Comparison of ENCODE assay signal across 25 cellular contexts in the genomic region with DNA sequence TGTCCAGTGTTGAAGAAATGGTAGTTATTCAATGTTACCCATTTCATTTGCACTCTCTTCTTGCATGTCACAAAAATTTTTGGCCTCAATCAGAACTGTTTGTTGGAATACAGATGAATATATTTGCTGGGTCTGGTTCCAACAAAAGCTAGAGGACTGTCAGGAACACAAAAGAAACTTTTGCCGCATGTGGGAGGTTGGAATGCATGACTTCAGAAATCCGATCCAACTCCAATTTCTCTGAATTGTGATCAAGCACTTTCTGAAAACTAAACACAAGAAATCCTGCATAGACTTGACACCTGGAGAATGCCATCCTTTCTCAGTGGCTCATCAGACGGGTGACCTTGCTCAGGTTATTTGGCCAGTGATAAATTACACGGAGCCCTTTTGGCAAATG.
"Had no signal": no experiment of that assay in that cellular context is flagged by ENCODE, and none has a peak within 500 bp of the region (broad histone marks: within the 10 kb centered on the region; RNA-seq: fewer than 3 reads in every experiment).

No MANE protein-coding gene starts in this region.

- H3K9me3 ChIP-seq: colonic mucosa, lower lobe of right lung, mucosa of descending colon had no signal

- H3K27me3 ChIP-seq: colonic mucosa had no signal

- ATAC-seq: left cardiac atrium, lower lobe of right lung, mucosa of descending colon, sciatic nerve had no signal

- H3K4me3 ChIP-seq: colonic mucosa, lower lobe of right lung, mucosa of descending colon, SK-N-MC, smooth muscle cell had no signal

- H3K4me2 ChIP-seq: smooth muscle cell had no signal

- DNase-seq: activated CD4-positive, alpha-beta memory T cell treated with anti-CD3 and anti-CD28 coated beads for 36 hours; activated CD4-positive, alpha-beta T cell treated with anti-CD3 and anti-CD28 coated beads, Interleukin-2, amount 10 ng/mL, durations not matched to agents 24 days and 14 days; activated CD4-positive, CD25-positive, alpha-beta regulatory T cell treated with anti-CD3 and anti-CD28 coated beads, Interleukin-2, amount 50 U/mL, for 72 hours; activated CD8-positive, alpha-beta memory T cell treated with anti-CD3 and anti-CD28 coated beads, Interleukin-2, amount 50 U/mL, for 4 hours; activated effector memory CD4-positive, alpha-beta T cell treated with anti-CD3 and anti-CD28 coated beads, Interleukin-2, amount 50 U/mL, for 16 hours; activated naive CD4-positive, alpha-beta T cell treated with anti-CD3 and anti-CD28 coated beads for 36 hours; activated naive CD8-positive, alpha-beta T cell treated with anti-CD3 and anti-CD28 coated beads for 36 hours; activated T-cell treated with anti-CD3 and anti-CD28 coated beads, Interleukin-2, amount 50 U/mL, for 1 hour; amniotic stem cell; colonic mucosa; effector CD8-positive, alpha-beta T cell; foreskin melanocyte; left cardiac atrium; lower lobe of right lung; mucosa of descending colon; retina; stimulated activated CD4-positive, alpha-beta T cell treated with anti-CD3 and anti-CD28 coated beads, Interleukin-15, amount 100 ng/mL, for 24 hours; stimulated activated CD4-positive, alpha-beta T cell treated with anti-CD3 and anti-CD28 coated beads, Interleukin-2, amount 100 ng/mL, for 24 hours; stimulated activated naive CD4-positive, alpha-beta T cell treated with Interleukin-2 at 50 U/mL for 16 hours; T1000; trophoblast cell; WERI-Rb-1 had no signal

- H3K27ac ChIP-seq: colonic mucosa, lower lobe of right lung, SK-N-MC, WERI-Rb-1 had no signal

- H3K36me3 ChIP-seq: colonic mucosa, WERI-Rb-1 had no signal

- H3K4me1 ChIP-seq: colonic mucosa had no signal
